ENCODE assay signal across 17 cellular contexts in genomic region chr1:228511539-228512445, GRCh38. TPM values are rescaled to one million over a fixed set of nuclear protein-coding genes. Genes with fewer than 3 reads are reported as not detected.
A peak's percentile ranks its signal among the peaks of the same experiment; 100 is the strongest.
DNase-seq lines count a peak whose midpoint lies in the region; ATAC-seq and TF ChIP-seq lines count a peak whose summit lies in the region.
"Had no signal": no experiment of that assay in that cellular context is flagged by ENCODE, and none has a peak within 500 bp of the region (broad histone marks: within the 10 kb centered on the region; RNA-seq: fewer than 3 reads in every experiment).

No MANE protein-coding gene starts in this region.

- H3K27me3 Mint-ChIP-seq in T-helper 17 cell: peaks cover 29% of the 10 kb centered on the region
- peaks cover 19% of the 10 kb centered on the region for H3K27me3 Mint-ChIP-seq in neural progenitor cell (ENCODE audit: insufficient read depth, low read depth)

- H2AFZ ChIP-seq in neural progenitor cell (replicated peaks): no peak overlapping the region

- no peaks in the 10 kb centered on the region for H3K79me2 ChIP-seq in neural progenitor cell (ENCODE audit: low read depth)

- no peak overlapping the region for H3K27ac ChIP-seq in spleen
- no peak overlapping the region for H3K27ac ChIP-seq in neural progenitor cell
- H3K27ac ChIP-seq: Peyer's patch had no signal

- H3K9ac ChIP-seq in neural progenitor cell: no peak overlapping the region

- H3K4me2 ChIP-seq in neural progenitor cell: no peak overlapping the region

- DNase-seq in G401 (ENCODE audit: low spot score) (peak; percentile 33), T-helper 17 cell (no peak), left lobe of liver (ENCODE audit: low spot score) (peak; percentile 37), spleen (peak; percentile 27), NCI-H2196 treated with DMSO at 0.1 percent for 48 hours (lab: John Stamatoyannopoulos, UW; ENCODE audit: unreplicated experiment) (no peak), neural progenitor cell (ENCODE audit: low spot score) (no peak)
- DNase-seq: ACHN; C1 segment of cervical spinal cord; NCI-H1048; NCI-H1436; NCI-H2029; NCI-H2171; NCI-H748 treated with DMSO at 0.1 percent for 48 hours; NK-92 treated with Interleukin-12 subunit alpha and Interleukin-12 subunit beta, amount 100 ng/mL, for 24 hours had no signal

- H3K9me3 Mint-ChIP-seq in neural progenitor cell: peaks cover 1% of the 10 kb centered on the region

- H3K4me1 Mint-ChIP-seq in T-helper 17 cell (peaks cover 26% of the 10 kb centered on the region), neural progenitor cell (no peaks in the 10 kb centered on the region)

- H3K4me3 Mint-ChIP-seq in T-helper 17 cell: no peak overlapping the region
- H3K4me3 Mint-ChIP-seq in neural progenitor cell: no peak overlapping the region

- H3F3A ChIP-seq in neural progenitor cell (ENCODE audit: low read depth): no peaks in the 10 kb centered on the region

- H3K4me3 ChIP-seq in spleen (no peak overlapping the region), neural progenitor cell (no peak overlapping the region)
- H3K4me3 ChIP-seq: Peyer's patch had no signal

- H3K9me3 ChIP-seq in T-helper 17 cell (ENCODE audit: control insufficient read depth, low read length, poor library complexity, severe bottlenecking) (no peaks in the 10 kb centered on the region), spleen (no peaks in the 10 kb centered on the region), neural progenitor cell (ENCODE audit: low read depth) (no peaks in the 10 kb centered on the region)
- H3K9me3 ChIP-seq: Peyer's patch had no signal

- in situ Hi-C loops in G401 (cut with HindIII; ENCODE audit: low sequenced_read_pairs): no loop called here

- H3K36me3 ChIP-seq in spleen (no peaks in the 10 kb centered on the region), neural progenitor cell (no peaks in the 10 kb centered on the region)
- H3K36me3 ChIP-seq: Peyer's patch had no signal

- 74 to 81% (median 79%) methylated on average over 12 to 13 of the region's 13 CpGs for WGBS in spleen, 5 donors

- H3K4me1 ChIP-seq in spleen (no peaks in the 10 kb centered on the region), neural progenitor cell (no peaks in the 10 kb centered on the region)
- H3K4me1 ChIP-seq: Peyer's patch had no signal

- intact Hi-C loops in spleen (cut with DNase I; ENCODE audit: low total_unique reads): no loop called here

- no peak for TF ChIP-seq POLR2A in spleen (IDR thresholded peaks at IDR 0.05)

- TF ChIP-seq CTCF in spleen (IDR thresholded peaks at IDR 0.05 in 8 of 11, conservative IDR thresholded peaks at IDR 0.05 in 3 of 11): no peak
- TF ChIP-seq CTCF in neural progenitor cell (IDR thresholded peaks at IDR 0.05): no peak

- H3K27ac Mint-ChIP-seq in T-helper 17 cell (peak overlapping the region; percentile 85), neural progenitor cell (no peak overlapping the region)

- no peaks in the 10 kb centered on the region for H4K20me1 ChIP-seq in neural progenitor cell (ENCODE audit: low read depth)

- peaks cover 0 to 20% (median 0%) of the 10 kb centered on the region in 7 donors for H3K27me3 ChIP-seq in spleen (replicated peaks in 1 of 7)
- peaks cover 95% of the 10 kb centered on the region for H3K27me3 ChIP-seq in neural progenitor cell
- H3K27me3 ChIP-seq: Peyer's patch had no signal

- H3K36me3 Mint-ChIP-seq in T-helper 17 cell (ENCODE audit: low read depth): peaks cover 6% of the 10 kb centered on the region
- H3K36me3 Mint-ChIP-seq in neural progenitor cell: no peaks in the 10 kb centered on the region

- ATAC-seq in T-helper 17 cell (no peak), left lobe of liver (no peak), HG03280 (IDR thresholded peaks at IDR 0.05; ENCODE audit: unreplicated experiment) (no peak), HG02623 (IDR thresholded peaks at IDR 0.05; ENCODE audit: unreplicated experiment) (no peak)

RNA-seq across cellular contexts. Expression of gene RNF187, which starts 24.6 kb away (rescaled TPM):
- total RNA-seq in G401 (2014; rRNA removed; shearing (Covaris generic)): 136 and 168 TPM in 2 replicates
- 10 to 100 TPM; 65.6 to 77.8 TPM for total RNA-seq in T-helper 17 cell
- 60.3 TPM for total RNA-seq in left lobe of liver
- total RNA-seq in spleen: 100 to 1,000 TPM in 2 of 7 donors, 10 to 100 TPM in 5; 38.9 to 118 (median 83.8) TPM
- polyA plus RNA-seq in spleen: 10 to 100 TPM; 21.4 to 44.9 (median 30.7) TPM
- total RNA-seq in neural progenitor cell (ENCODE audit: low replicate concordance): 16.1 and 32.3 TPM in 2 replicates

Comparison
In these comparisons a context has a peak if more than half of its experiments do, and no peak if none do; other contexts are left out.
1. DNase-seq: peak in G401 (single experiment), left lobe of liver (single experiment) and spleen (single experiment); none in T-helper 17 cell (0 of 3), NCI-H2196 treated with DMSO at 0.1 percent for 48 hours (single experiment) and neural progenitor cell (single experiment).